29 cellular contexts compared by ENCODE assay signal in genomic region chr10:54234832-54235231, GRCh38.
"Had no signal": no experiment of that assay in that cellular context is flagged by ENCODE, and none has a peak within 500 bp of the region (broad histone marks: within the 10 kb centered on the region; RNA-seq: fewer than 3 reads in every experiment).

No MANE protein-coding gene starts in this region.

- H3K36me3 ChIP-seq: brain microvascular endothelial cell, WERI-Rb-1 had no signal

- DNase-seq: activated B cell treated with CpG ODN at 0.5 μM for 24 hours; activated CD4-positive, alpha-beta T cell treated with anti-CD3 and anti-CD28 coated beads for 48 hours; activated CD4-positive, alpha-beta T cell treated with anti-CD3 and anti-CD28 coated beads, Interleukin-2, amount 50 U/mL, for 1 hour; activated CD4-positive, alpha-beta T cell treated with anti-CD3 and anti-CD28 coated beads, Interleukin-2, amount 50 U/mL, for 48 hours; activated CD8-positive, alpha-beta memory T cell treated with anti-CD3 and anti-CD28 coated beads for 24 hours; activated CD8-positive, alpha-beta memory T cell treated with anti-CD3 and anti-CD28 coated beads, Interleukin-2, amount 50 U/mL, for 4 hours; activated CD8-positive, alpha-beta T cell treated with anti-CD3 and anti-CD28 coated beads for 36 hours; activated effector memory CD4-positive, alpha-beta T cell treated with anti-CD3 and anti-CD28 coated beads, Interleukin-2, amount 50 U/mL, for 16 hours; activated naive CD4-positive, alpha-beta T cell treated with anti-CD3 and anti-CD28 coated beads, Interleukin-2, amount 10 ng/mL, durations not matched to agents 7 days and 5 days; activated naive CD8-positive, alpha-beta T cell treated with anti-CD3 and anti-CD28 coated beads, Interleukin-2, amount 10 ng/mL, durations not matched to agents 7 days and 5 days; activated T-cell treated with anti-CD3 and anti-CD28 coated beads, Interleukin-2, amount 50 U/mL, for 1 hour; activated T-cell treated with anti-CD3 and anti-CD28 coated beads, Interleukin-2, amount 50 U/mL, for 48 hours; anterior cingulate cortex; brain microvascular endothelial cell; dorsolateral prefrontal cortex; effector memory CD4-positive, alpha-beta T cell; endodermal cell; foreskin fibroblast; head of caudate nucleus; T-helper 17 cell; T1000; WERI-Rb-1 had no signal

- H3K27ac ChIP-seq: brain microvascular endothelial cell, coronary artery, dorsolateral prefrontal cortex, WERI-Rb-1 had no signal

- H3K36me3 Mint-ChIP-seq: activated naive CD4-positive, alpha-beta T cell treated with anti-CD3 and anti-CD28 coated beads, Interleukin-2, amount 10 ng/mL, durations not matched to agents 7 days and 5 days; activated naive CD8-positive, alpha-beta T cell treated with anti-CD3 and anti-CD28 coated beads, Interleukin-2, amount 10 ng/mL, durations not matched to agents 7 days and 5 days had no signal

- H3K4me3 ChIP-seq: coronary artery, dorsolateral prefrontal cortex had no signal

- H3K27me3 ChIP-seq: brain microvascular endothelial cell, dorsolateral prefrontal cortex had no signal

- H3K4me1 Mint-ChIP-seq: activated B cell treated with CpG ODN at 0.5 μM for 24 hours; activated naive CD4-positive, alpha-beta T cell treated with anti-CD3 and anti-CD28 coated beads, Interleukin-2, amount 10 ng/mL, durations not matched to agents 7 days and 5 days; activated naive CD8-positive, alpha-beta T cell treated with anti-CD3 and anti-CD28 coated beads, Interleukin-2, amount 10 ng/mL, durations not matched to agents 7 days and 5 days; central memory CD8-positive, alpha-beta T cell; endodermal cell; T-helper 17 cell had no signal

- H3K27ac Mint-ChIP-seq: activated B cell treated with CpG ODN at 0.5 μM for 24 hours; activated CD8-positive, alpha-beta T cell treated with anti-CD3 and anti-CD28 coated beads for 36 hours; activated naive CD4-positive, alpha-beta T cell treated with anti-CD3 and anti-CD28 coated beads, Interleukin-2, amount 10 ng/mL, durations not matched to agents 7 days and 5 days; activated naive CD4-positive, alpha-beta T cell treated with anti-CD3 and anti-CD28 coated beads, Interleukin-2, amount 50 U/mL, for 72 hours; activated naive CD8-positive, alpha-beta T cell treated with anti-CD3 and anti-CD28 coated beads, Interleukin-2, amount 10 ng/mL, durations not matched to agents 7 days and 5 days; activated T-helper 1 cell treated with anti-CD3 and anti-CD28 coated beads, Interleukin-12 subunit alpha, Interleukin-12 subunit beta, Interleukin-2, Interleukin-4 antibody, amounts not matched to agents 30 ng/mL and 10 ng/mL and 1 ng/mL, durations not matched to agents 14 hours and 24 hours and 36 hours; activated T-helper 2 cell treated with anti-CD3 and anti-CD28 coated beads, Interferon-gamma antibody, Interleukin-2, Interleukin-4, amounts not matched to agents 10 μg/mL and 5 μg/mL and 100 μg/mL, durations not matched to agents 14 hours and 24 hours and 36 hours; dendritic cell treated with granulocyte-macrophage colony-stimulating factor and Interleukin-4, amounts not matched to agents 40 ng/mL and 50 ng/mL, for 4 days; endodermal cell; T-helper 17 cell; T-helper 2 cell treated with Interferon-gamma antibody and Interleukin-4, amounts not matched to agents 5 μg/mL and 100 μg/mL, for 36 hours had no signal

- H3K4me3 Mint-ChIP-seq: activated B cell treated with CpG ODN at 0.5 μM for 24 hours; activated CD8-positive, alpha-beta T cell treated with anti-CD3 and anti-CD28 coated beads for 36 hours; activated naive CD4-positive, alpha-beta T cell treated with anti-CD3 and anti-CD28 coated beads, Interleukin-2, amount 10 ng/mL, durations not matched to agents 7 days and 5 days; activated naive CD8-positive, alpha-beta T cell treated with anti-CD3 and anti-CD28 coated beads, Interleukin-2, amount 10 ng/mL, durations not matched to agents 7 days and 5 days; activated T-helper 1 cell treated with anti-CD3 and anti-CD28 coated beads, Interleukin-12 subunit alpha, Interleukin-12 subunit beta, Interleukin-2, Interleukin-4 antibody, amounts not matched to agents 30 ng/mL and 10 ng/mL and 1 ng/mL, durations not matched to agents 14 hours and 24 hours and 36 hours; central memory CD8-positive, alpha-beta T cell; dendritic cell treated with granulocyte-macrophage colony-stimulating factor and Interleukin-4, amounts not matched to agents 40 ng/mL and 50 ng/mL, for 4 days; endodermal cell; T-helper 17 cell; T-helper 2 cell treated with Interferon-gamma antibody and Interleukin-4, amounts not matched to agents 5 μg/mL and 100 μg/mL, for 36 hours had no signal

- H3K27me3 Mint-ChIP-seq: activated B cell treated with CpG ODN at 0.5 μM for 24 hours; activated CD8-positive, alpha-beta T cell treated with anti-CD3 and anti-CD28 coated beads for 36 hours; activated naive CD4-positive, alpha-beta T cell treated with anti-CD3 and anti-CD28 coated beads, Interleukin-2, amount 10 ng/mL, durations not matched to agents 7 days and 5 days; activated naive CD8-positive, alpha-beta T cell treated with anti-CD3 and anti-CD28 coated beads, Interleukin-2, amount 10 ng/mL, durations not matched to agents 7 days and 5 days; central memory CD8-positive, alpha-beta T cell; dendritic cell treated with granulocyte-macrophage colony-stimulating factor and Interleukin-4, amounts not matched to agents 40 ng/mL and 50 ng/mL, for 4 days; T-helper 17 cell had no signal

- H3K9me3 Mint-ChIP-seq: activated B cell treated with CpG ODN at 0.5 μM for 24 hours; activated naive CD8-positive, alpha-beta T cell treated with anti-CD3 and anti-CD28 coated beads, Interleukin-2, amount 10 ng/mL, durations not matched to agents 7 days and 5 days had no signal
